In the genomic region with DNA sequence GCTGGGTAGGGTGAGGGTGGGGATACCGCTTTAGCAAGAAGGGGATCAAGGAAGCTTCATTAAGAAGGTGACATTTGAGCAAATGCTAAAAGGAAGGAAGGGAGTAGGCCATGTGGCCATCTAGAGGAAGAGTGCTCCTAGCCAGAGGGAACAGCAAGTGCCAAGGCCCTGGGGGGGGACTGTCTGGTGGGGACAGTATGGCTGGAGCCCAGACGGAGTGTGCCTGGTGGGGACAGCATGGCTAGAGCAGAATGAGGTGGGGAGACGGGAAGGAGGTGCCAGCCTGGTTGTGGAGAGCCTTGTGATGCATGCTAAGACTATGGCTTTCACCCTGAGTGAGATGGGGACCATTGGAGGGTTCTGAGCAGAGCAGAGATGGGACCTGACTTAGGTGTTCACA, we compare ENCODE assay signal across 12 cellular contexts. TPM values are rescaled to one million over a fixed set of nuclear protein-coding genes. Genes with fewer than 3 reads are reported as not detected.
DNase-seq lines count a peak whose midpoint lies in the region; ATAC-seq and TF ChIP-seq lines count a peak whose summit lies in the region.
"Had no signal": no experiment of that assay in that cellular context is flagged by ENCODE, and none has a peak within 500 bp of the region (broad histone marks: within the 10 kb centered on the region; RNA-seq: fewer than 3 reads in every experiment).

No MANE protein-coding gene starts in this region.

- DNase-seq in A673 (ENCODE audit: low spot score) (no peak), CD14-positive monocyte (ENCODE audit: low spot score) (no peak), GM03348 (ENCODE audit: low spot score) (no peak), lower leg skin (ENCODE audit: low spot score in 2 of 2) (no peak)
- no peak for DNase-seq in activated CD8-positive, alpha-beta T cell treated with anti-CD3 and anti-CD28 coated beads, Interleukin-2, amount 10 ng/mL, durations not matched to agents 7 days and 5 days
- DNase-seq in naive thymus-derived CD8-positive, alpha-beta T cell, result no peak
- DNase-seq: C1 segment of cervical spinal cord, HFFc6, NCI-H1436 treated with DMSO at 0.1 percent for 48 hours had no signal

- ATAC-seq in activated CD8-positive, alpha-beta T cell treated with anti-CD3 and anti-CD28 coated beads, Interleukin-2, amount 10 ng/mL, durations not matched to agents 7 days and 5 days, result no peak
- no peak for ATAC-seq in naive thymus-derived CD8-positive, alpha-beta T cell
- no peak for ATAC-seq in HG03520 (IDR thresholded peaks at IDR 0.05; ENCODE audit: unreplicated experiment)

- H3K4me1 ChIP-seq in A673 (ENCODE audit: insufficient read depth, low read length, poor library complexity, severe bottlenecking), result peaks cover 5% of the 10 kb centered on the region

- BruUV-seq in A673 (replicated peaks; lab: Mats Ljungman, UMichigan), result no TSS peak

- peaks cover 14 to 35% of the 10 kb centered on the region in 2 donors for H3K36me3 Mint-ChIP-seq in CD14-positive monocyte
- H3K36me3 Mint-ChIP-seq in activated CD8-positive, alpha-beta T cell treated with anti-CD3 and anti-CD28 coated beads, Interleukin-2, amount 10 ng/mL, durations not matched to agents 7 days and 5 days (ENCODE audit: low read depth), result peaks cover 37% of the 10 kb centered on the region
- H3K36me3 Mint-ChIP-seq in naive thymus-derived CD8-positive, alpha-beta T cell, result peaks cover 0 to 3% (median 3%) of the 10 kb centered on the region in 3 donors

- no peaks in the 10 kb centered on the region for H3K9me3 ChIP-seq in A673 (ENCODE audit: low read depth, low read length, poor library complexity, severe bottlenecking)
- H3K9me3 ChIP-seq: suprapubic skin had no signal

- intact Hi-C loops in A673 (cut with micrococcal nuclease; ENCODE audit: unreplicated experiment), result no loop called here
- intact Hi-C loops in CD14-positive monocyte (cut with micrococcal nuclease), result loop anchor here in 1 of 2 donors (10.0 kb wide), 1 partner anchor 169 kb away; no protein-coding TSS in a partner anchor
- intact Hi-C loops in lower leg skin (cut with DNase I; ENCODE audit: low total_unique reads), result no loop called here

- peaks cover 0 to 2% (median 0%) of the 10 kb centered on the region in 7 donors for H3K9me3 Mint-ChIP-seq in CD14-positive monocyte
- H3K9me3 Mint-ChIP-seq in activated CD8-positive, alpha-beta T cell treated with anti-CD3 and anti-CD28 coated beads, Interleukin-2, amount 10 ng/mL, durations not matched to agents 7 days and 5 days (ENCODE audit: insufficient read depth), result no peaks in the 10 kb centered on the region
- H3K9me3 Mint-ChIP-seq in naive thymus-derived CD8-positive, alpha-beta T cell, result no peaks in the 10 kb centered on the region
- H3K9me3 Mint-ChIP-seq: HFFc6 had no signal

- POLR2A ChIA-PET in A673 (lab: Charles Lee; ENCODE audit: low non-redundant PET), result no interaction called here
- POLR2A ChIA-PET in activated CD8-positive, alpha-beta T cell treated with anti-CD3 and anti-CD28 coated beads, Interleukin-2, amount 10 ng/mL, durations not matched to agents 7 days and 5 days (lab: Charles Lee), result interaction anchor here (0.6 to 2.7 kb wide), 4 partner anchors 8 to 92 kb away, joined by 3 to 12 read pairs (median 7); partner anchors contain the start of genes B9D2 and HNRNPUL1
- POLR2A ChIA-PET in naive thymus-derived CD8-positive, alpha-beta T cell (lab: Charles Lee), result interaction anchor here (0.9 to 12.0 kb wide), 7 partner anchors 9 to 152 kb away, joined by 3 to 180 read pairs (median 8); partner anchors contain the start of genes B9D2, CCDC97 and HNRNPUL1

- H3K4me1 Mint-ChIP-seq in CD14-positive monocyte, result peaks cover 50% of the 10 kb centered on the region
- H3K4me1 Mint-ChIP-seq in activated CD8-positive, alpha-beta T cell treated with anti-CD3 and anti-CD28 coated beads, Interleukin-2, amount 10 ng/mL, durations not matched to agents 7 days and 5 days (ENCODE audit: low read depth), result peaks cover 59% of the 10 kb centered on the region
- peaks cover 44 to 69% (median 62%) of the 10 kb centered on the region in 4 donors for H3K4me1 Mint-ChIP-seq in naive thymus-derived CD8-positive, alpha-beta T cell

- no peak for TF ChIP-seq POLR2A in lower leg skin (IDR thresholded peaks at IDR 0.05)

- no peak for TF ChIP-seq CTCF in A673 (conservative IDR thresholded peaks at IDR 0.05; ENCODE audit: low read depth, low read length)
- TF ChIP-seq CTCF in CD14-positive monocyte (IDR thresholded peaks at IDR 0.05), result no peak
- TF ChIP-seq CTCF in lower leg skin (IDR thresholded peaks at IDR 0.05), result no peak

- CTCF ChIA-PET in A673 (lab: Charles Lee), result no interaction called here
- CTCF ChIA-PET in activated CD8-positive, alpha-beta T cell treated with anti-CD3 and anti-CD28 coated beads, Interleukin-2, amount 10 ng/mL, durations not matched to agents 7 days and 5 days (lab: Charles Lee), result interaction anchor here (0.9 to 2.6 kb wide), 9 partner anchors 9 to 75 kb away, joined by 3 to 35 read pairs (median 3); partner anchors contain the start of gene B9D2

- 69 to 83% methylated on average over 3 of the region's 3 CpGs for WGBS in lower leg skin, 2 donors

- H3K4me3 ChIP-seq in A673 (ENCODE audit: low read depth, low read length, poor library complexity, severe bottlenecking) (no peak overlapping the region), lower leg skin (ENCODE audit: low read depth, poor library complexity, severe bottlenecking) (no peak overlapping the region)
- H3K4me3 ChIP-seq: suprapubic skin had no signal

- H3K27me3 ChIP-seq in A673 (replicated peaks; ENCODE audit: insufficient read depth, low read depth, low read length, poor library complexity), result no peaks in the 10 kb centered on the region
- H3K27me3 ChIP-seq: suprapubic skin had no signal

- peak overlapping the region; percentile 22 for H3K27ac ChIP-seq in A673 (ENCODE audit: low read depth, low read length, poor library complexity, severe bottlenecking)
- H3K27ac ChIP-seq: KMS-11, suprapubic skin had no signal

- no peaks in the 10 kb centered on the region for H3K36me3 ChIP-seq in A673 (ENCODE audit: insufficient read depth, low read length, poor library complexity, severe bottlenecking)
- H3K36me3 ChIP-seq: suprapubic skin had no signal

- peak overlapping the region; percentile 2 to 91 (median 78) for H3K27ac Mint-ChIP-seq in CD14-positive monocyte
- peak overlapping the region; percentile 95 for H3K27ac Mint-ChIP-seq in activated CD8-positive, alpha-beta T cell treated with anti-CD3 and anti-CD28 coated beads, Interleukin-2, amount 10 ng/mL, durations not matched to agents 7 days and 5 days
- peak overlapping the region; percentile 89 to 99 (median 97) for H3K27ac Mint-ChIP-seq in naive thymus-derived CD8-positive, alpha-beta T cell
- H3K27ac Mint-ChIP-seq: HFFc6 had no signal

- H3K27me3 Mint-ChIP-seq in CD14-positive monocyte (ENCODE audit: low read depth in 3 of 3), result peaks cover 0 to 1% (median 0%) of the 10 kb centered on the region in 3 donors
- no peaks in the 10 kb centered on the region for H3K27me3 Mint-ChIP-seq in activated CD8-positive, alpha-beta T cell treated with anti-CD3 and anti-CD28 coated beads, Interleukin-2, amount 10 ng/mL, durations not matched to agents 7 days and 5 days (ENCODE audit: low read depth)
- no peaks in the 10 kb centered on the region for H3K27me3 Mint-ChIP-seq in naive thymus-derived CD8-positive, alpha-beta T cell

- H3K4me3 Mint-ChIP-seq in CD14-positive monocyte, result peak overlapping the region; percentile 16 to 26
- peak overlapping the region; percentile 64 for H3K4me3 Mint-ChIP-seq in activated CD8-positive, alpha-beta T cell treated with anti-CD3 and anti-CD28 coated beads, Interleukin-2, amount 10 ng/mL, durations not matched to agents 7 days and 5 days
- H3K4me3 Mint-ChIP-seq in naive thymus-derived CD8-positive, alpha-beta T cell, result peak overlapping the region; percentile 70 to 90 (median 82)
- H3K4me3 Mint-ChIP-seq: HFFc6 had no signal

RNA-seq across cellular contexts. Expression of gene TGFB1, which starts 2.1 kb away (rescaled TPM):
- total RNA-seq in A673 (2021) (92.4 and 102 TPM in 2 replicates), lower leg skin (10 to 100 TPM; 11.4 to 26.9 (median 22.2) TPM)
- polyA plus RNA-seq in CD14-positive monocyte, result 10 to 100 TPM; 30.6 to 42.2 TPM
- 100 to 1,000 TPM; 210 to 231 TPM for total RNA-seq in activated CD8-positive, alpha-beta T cell treated with anti-CD3 and anti-CD28 coated beads, Interleukin-2, amount 10 ng/mL, durations not matched to agents 7 days and 5 days
- total RNA-seq in naive thymus-derived CD8-positive, alpha-beta T cell, result 10 to 100 TPM; 83.6 to 85.6 TPM
- 10 to 100 TPM; 30.5 to 45.4 (median 34.5) TPM for polyA plus RNA-seq in naive thymus-derived CD8-positive, alpha-beta T cell

RNA-seq across cellular contexts. Expression of gene B9D2, which starts 8.1 kb away (rescaled TPM):
- 9.9 and 10.7 TPM in 2 replicates for total RNA-seq in A673 (2021)
- 10 to 100 TPM; 25.1 to 32.5 TPM for polyA plus RNA-seq in CD14-positive monocyte
- total RNA-seq in activated CD8-positive, alpha-beta T cell treated with anti-CD3 and anti-CD28 coated beads, Interleukin-2, amount 10 ng/mL, durations not matched to agents 7 days and 5 days, result 10 to 100 TPM; 10.6 to 12.8 TPM
- total RNA-seq in naive thymus-derived CD8-positive, alpha-beta T cell, result 10 to 100 TPM; 15.0 to 17.3 TPM
- polyA plus RNA-seq in naive thymus-derived CD8-positive, alpha-beta T cell, result 10 to 100 TPM; 12.6 to 20.9 (median 19.8) TPM
- total RNA-seq in lower leg skin, result 1 to 10 TPM; 1.7 to 3.7 (median 2.5) TPM

RNA-seq across cellular contexts. Expression of gene TMEM91, which starts 20.5 kb away (rescaled TPM):
- total RNA-seq in A673 (2021), result 4.9 and 8.7 TPM in 2 replicates
- polyA plus RNA-seq in CD14-positive monocyte, result 10 to 100 TPM; 29.1 to 34.9 TPM
- 1 to 10 TPM; 5.3 to 6.4 TPM for total RNA-seq in activated CD8-positive, alpha-beta T cell treated with anti-CD3 and anti-CD28 coated beads, Interleukin-2, amount 10 ng/mL, durations not matched to agents 7 days and 5 days
- 1 to 10 TPM; 9.9 TPM for total RNA-seq in naive thymus-derived CD8-positive, alpha-beta T cell
- 1 to 10 TPM; 3.6 to 8.3 (median 5.0) TPM for polyA plus RNA-seq in naive thymus-derived CD8-positive, alpha-beta T cell
- total RNA-seq in lower leg skin, result 100 to 1,000 TPM in 1 of 4 donors, 10 to 100 TPM in 3; 25.4 to 115 (median 54.9) TPM

RNA-seq across cellular contexts. Expression of gene EXOSC5, which starts 41.4 kb away (rescaled TPM):
- 35.0 and 43.1 TPM in 2 replicates for total RNA-seq in A673 (2021)
- polyA plus RNA-seq in CD14-positive monocyte, result 10 to 100 TPM; 40.5 to 58.7 TPM
- 10 to 100 TPM; 25.3 to 26.6 TPM for total RNA-seq in activated CD8-positive, alpha-beta T cell treated with anti-CD3 and anti-CD28 coated beads, Interleukin-2, amount 10 ng/mL, durations not matched to agents 7 days and 5 days
- 10 to 100 TPM; 18.3 to 22.9 TPM for total RNA-seq in naive thymus-derived CD8-positive, alpha-beta T cell
- 10 to 100 TPM; 69.0 to 88.0 (median 84.8) TPM for polyA plus RNA-seq in naive thymus-derived CD8-positive, alpha-beta T cell
- 10 to 100 TPM; 28.6 to 34.5 (median 28.9) TPM for total RNA-seq in lower leg skin

RNA-seq across cellular contexts. Expression of gene BCKDHA, which starts 41.8 kb away (rescaled TPM):
- total RNA-seq in A673 (2021), result 14.7 and 15.9 TPM in 2 replicates
- polyA plus RNA-seq in CD14-positive monocyte, result 10 to 100 TPM; 87.6 to 90.1 TPM
- 10 to 100 TPM; 15.8 to 24.5 TPM for total RNA-seq in activated CD8-positive, alpha-beta T cell treated with anti-CD3 and anti-CD28 coated beads, Interleukin-2, amount 10 ng/mL, durations not matched to agents 7 days and 5 days
- 10 to 100 TPM; 15.9 to 18.7 TPM for total RNA-seq in naive thymus-derived CD8-positive, alpha-beta T cell
- polyA plus RNA-seq in naive thymus-derived CD8-positive, alpha-beta T cell, result 10 to 100 TPM; 51.8 to 67.3 (median 53.8) TPM
- 100 to 1,000 TPM in 1 of 4 donors, 10 to 100 TPM in 3; 64.3 to 116 (median 70.1) TPM for total RNA-seq in lower leg skin

Comparison
In these comparisons a context has a peak if more than half of its experiments do, and no peak if none do; other contexts are left out.
1. H3K4me3 Mint-ChIP-seq: peak in every context shown above with its lines; median percentile 82 in naive thymus-derived CD8-positive, alpha-beta T cell; 64 in activated CD8-positive, alpha-beta T cell treated with anti-CD3 and anti-CD28 coated beads, Interleukin-2, amount 10 ng/mL, durations not matched to agents 7 days and 5 days; 21 in CD14-positive monocyte.